19 cellular contexts compared by ENCODE assay signal in genomic region chrX:2566044-2566443, GRCh38.
"Had no signal": no experiment of that assay in that cellular context is flagged by ENCODE, and none has a peak within 500 bp of the region (broad histone marks: within the 10 kb centered on the region; RNA-seq: fewer than 3 reads in every experiment).

No MANE protein-coding gene starts in this region.

- ATAC-seq: left colon; left ventricle myocardium superior; naive thymus-derived CD4-positive, alpha-beta T cell; psoas muscle; sciatic nerve; stimulated activated memory B cell treated with anti-CD40 and anti-IgM and Interleukin-4, amounts not matched to agents 10 μg/mL and 1 μg/mL and 100 μg/mL, for 72 hours; stimulated activated naive CD8-positive, alpha-beta T cell treated with anti-CD3 and anti-CD28 coated beads, Interleukin-15, amount 100 ng/mL, for 72 hours; upper lobe of right lung had no signal

- DNase-seq: effector CD4-positive, alpha-beta T cell; foreskin melanocyte; head of caudate nucleus; hippocampal formation; left colon; left ventricle myocardium superior; mesenchymal stem cell; naive thymus-derived CD4-positive, alpha-beta T cell; nephron progenitor cell; psoas muscle; spleen; stimulated activated CD4-positive, alpha-beta T cell treated with anti-CD3 and anti-CD28 coated beads, Interleukin-15, amount 100 ng/mL, for 24 hours; stimulated activated CD4-positive, alpha-beta T cell treated with anti-CD3 and anti-CD28 coated beads, Interleukin-1b, Interleukin-23, amount 100 ng/mL, for 48 hours; stimulated activated CD4-positive, alpha-beta T cell treated with anti-CD3 and anti-CD28 coated beads, Interleukin-4, amount 100 ng/mL, for 24 hours; stimulated activated naive CD8-positive, alpha-beta T cell treated with anti-CD3 and anti-CD28 coated beads, Interleukin-15, amount 100 ng/mL, for 72 hours; testis; upper lobe of right lung had no signal
